10 cellular contexts compared by ENCODE assay signal in genomic region chr12:563250-563781, GRCh38.
DNase-seq lines count a peak whose midpoint lies in the region; ATAC-seq and TF ChIP-seq lines count a peak whose summit lies in the region.
"Had no signal": no experiment of that assay in that cellular context is flagged by ENCODE, and none has a peak within 500 bp of the region (broad histone marks: within the 10 kb centered on the region; RNA-seq: fewer than 3 reads in every experiment).

No MANE protein-coding gene starts in this region.

- CTCF ChIA-PET in activated CD4-positive, alpha-beta T cell treated with anti-CD3 and anti-CD28 coated beads for 36 hours (lab: Charles Lee) = interaction anchor here (0.6 to 1.3 kb wide), 6 partner anchors 15 to 1040 kb away, joined by 3 to 5 read pairs (median 3); no protein-coding TSS in a partner anchor

- no peaks in the 10 kb centered on the region for H3K9me3 Mint-ChIP-seq in activated CD4-positive, alpha-beta T cell treated with anti-CD3 and anti-CD28 coated beads for 36 hours (ENCODE audit: low read depth)
- no peaks in the 10 kb centered on the region for H3K9me3 Mint-ChIP-seq in stimulated activated effector memory CD8-positive, alpha-beta T cell treated with anti-CD3 and anti-CD28 coated beads, Interleukin-12 subunit alpha, Interleukin-12 subunit beta, amount 100 ng/mL, for 72 hours

- H3K27ac ChIP-seq in aorta (ENCODE audit: low read depth in 1 of 2, low read length in 2 of 2) = no peak overlapping the region

- no peaks in the 10 kb centered on the region for H3K27me3 ChIP-seq in aorta (ENCODE audit: control insufficient read depth in 1 of 2, insufficient read depth in 2 of 2, low read length in 1 of 2)

- peak overlapping the region; percentile 43 for H3K4me3 ChIP-seq in Jurkat, Clone E6-1 (ENCODE audit: low read length)
- H3K4me3 ChIP-seq in astrocyte of the spinal cord (ENCODE audit: low read depth, low read length) (no peak overlapping the region), aorta (ENCODE audit: low read length in 2 of 2) (no peak overlapping the region)

- H3K9me3 ChIP-seq in aorta (ENCODE audit: control insufficient read depth, low read length) = no peaks in the 10 kb centered on the region

- H3K36me3 Mint-ChIP-seq in activated CD4-positive, alpha-beta T cell treated with anti-CD3 and anti-CD28 coated beads for 36 hours (ENCODE audit: low read depth) = no peaks in the 10 kb centered on the region
- H3K36me3 Mint-ChIP-seq in stimulated activated effector memory CD8-positive, alpha-beta T cell treated with anti-CD3 and anti-CD28 coated beads, Interleukin-12 subunit alpha, Interleukin-12 subunit beta, amount 100 ng/mL, for 72 hours = no peaks in the 10 kb centered on the region

- ATAC-seq in activated CD4-positive, alpha-beta T cell treated with anti-CD3 and anti-CD28 coated beads for 36 hours = peak; percentile 77
- peak; percentile 83 for ATAC-seq in stimulated activated effector memory CD8-positive, alpha-beta T cell treated with anti-CD3 and anti-CD28 coated beads, Interleukin-12 subunit alpha, Interleukin-12 subunit beta, amount 100 ng/mL, for 72 hours
- ATAC-seq in aorta (ENCODE audit: low FRiP score) (no peak), GM18909 (IDR thresholded peaks at IDR 0.05; ENCODE audit: poor library complexity, unreplicated experiment) (no peak), GM19467 (IDR thresholded peaks at IDR 0.05; ENCODE audit: unreplicated experiment) (no peak), esophagus mucosa (no peak)

- peak overlapping the region; percentile 62 for H3K4me3 Mint-ChIP-seq in activated CD4-positive, alpha-beta T cell treated with anti-CD3 and anti-CD28 coated beads for 36 hours
- peak overlapping the region; percentile 60 for H3K4me3 Mint-ChIP-seq in stimulated activated effector memory CD8-positive, alpha-beta T cell treated with anti-CD3 and anti-CD28 coated beads, Interleukin-12 subunit alpha, Interleukin-12 subunit beta, amount 100 ng/mL, for 72 hours

- no peaks in the 10 kb centered on the region for H3K4me1 ChIP-seq in aorta (ENCODE audit: control insufficient read depth in 1 of 2, insufficient read depth in 2 of 2, low read length in 2 of 2)

- POLR2A ChIA-PET in activated CD4-positive, alpha-beta T cell treated with anti-CD3 and anti-CD28 coated beads for 36 hours (lab: Charles Lee) = interaction anchor here (0.6 kb wide), 1 partner anchor 257 kb away, joined by 3 read pairs; no protein-coding TSS in a partner anchor

- H3K36me3 ChIP-seq in aorta (ENCODE audit: control insufficient read depth in 1 of 2, insufficient read depth in 2 of 2, low read length in 1 of 2) = no peaks in the 10 kb centered on the region

- intact Hi-C loops in activated CD4-positive, alpha-beta T cell treated with anti-CD3 and anti-CD28 coated beads for 36 hours (cut with DNase I, micrococcal nuclease) = loop anchor here in 1 of 2 experiments (10.0 kb wide), 2 partner anchors 531 to 1021 kb away; no protein-coding TSS in a partner anchor
- intact Hi-C loops in aorta (cut with DNase I) = loop anchor here in 1 of 2 donors (10.0 kb wide), 1 partner anchor 391 kb away; no protein-coding TSS in a partner anchor

- no peaks in the 10 kb centered on the region for H3K27me3 Mint-ChIP-seq in activated CD4-positive, alpha-beta T cell treated with anti-CD3 and anti-CD28 coated beads for 36 hours

- H3K27ac Mint-ChIP-seq in activated CD4-positive, alpha-beta T cell treated with anti-CD3 and anti-CD28 coated beads for 36 hours = peak overlapping the region; percentile 91
- peak overlapping the region; percentile 88 for H3K27ac Mint-ChIP-seq in stimulated activated effector memory CD8-positive, alpha-beta T cell treated with anti-CD3 and anti-CD28 coated beads, Interleukin-12 subunit alpha, Interleukin-12 subunit beta, amount 100 ng/mL, for 72 hours

- H3K4me1 Mint-ChIP-seq in activated CD4-positive, alpha-beta T cell treated with anti-CD3 and anti-CD28 coated beads for 36 hours = peaks cover 70% of the 10 kb centered on the region
- peaks cover 58% of the 10 kb centered on the region for H3K4me1 Mint-ChIP-seq in stimulated activated effector memory CD8-positive, alpha-beta T cell treated with anti-CD3 and anti-CD28 coated beads, Interleukin-12 subunit alpha, Interleukin-12 subunit beta, amount 100 ng/mL, for 72 hours

- peak; percentile 96 for DNase-seq in Jurkat, Clone E6-1 (ENCODE audit: low read depth, low spot score)
- peak; percentile 60 for DNase-seq in activated CD4-positive, alpha-beta T cell treated with anti-CD3 and anti-CD28 coated beads for 36 hours
- peak; percentile 71 for DNase-seq in astrocyte of the spinal cord (ENCODE audit: low read depth, low spot score)
- peak in 1 of 2 donors; percentile 69 for DNase-seq in stimulated activated effector memory CD8-positive, alpha-beta T cell treated with anti-CD3 and anti-CD28 coated beads, Interleukin-12 subunit alpha, Interleukin-12 subunit beta, amount 100 ng/mL, for 72 hours (ENCODE audit: low spot score in 2 of 2)
- DNase-seq in aorta = no peak
- DNase-seq: NCI-H1417, occipital lobe had no signal

- TF ChIP-seq CTCF in astrocyte of the spinal cord (IDR thresholded peaks at IDR 0.05; ENCODE audit: low read depth, low read length) = no peak

- in situ Hi-C loops in astrocyte of the spinal cord (cut with HindIII; ENCODE audit: low sequenced_read_pairs) = no loop called here

- WGBS in aorta, 2 donors = 48 to 52% methylated on average over 8 of the region's 8 CpGs

Comparison
In these comparisons a context has a peak if more than half of its experiments do, and no peak if none do; other contexts are left out.
1. DNase-seq: peak in Jurkat, Clone E6-1 (single experiment), activated CD4-positive, alpha-beta T cell treated with anti-CD3 and anti-CD28 coated beads for 36 hours (single experiment) and astrocyte of the spinal cord (single experiment); none in aorta (0 of 2).
2. ATAC-seq: peak in activated CD4-positive, alpha-beta T cell treated with anti-CD3 and anti-CD28 coated beads for 36 hours (single experiment) and stimulated activated effector memory CD8-positive, alpha-beta T cell treated with anti-CD3 and anti-CD28 coated beads, Interleukin-12 subunit alpha, Interleukin-12 subunit beta, amount 100 ng/mL, for 72 hours (single experiment); none in aorta (single experiment), GM18909 (single experiment), GM19467 (single experiment) and esophagus mucosa (single experiment).